ENCODE assay signal across 1 cellular context in genomic region chr2:202883987-202884675, GRCh38.
TF ChIP-seq lines count a peak whose summit lies in the region.

No MANE protein-coding gene starts in this region.

TF ChIP-seq in GM23338, 12 proteins besides CTCF, POLR2A, EP300 and RAD21 (continued from another document):
- TF ChIP-seq, protein P1, sequence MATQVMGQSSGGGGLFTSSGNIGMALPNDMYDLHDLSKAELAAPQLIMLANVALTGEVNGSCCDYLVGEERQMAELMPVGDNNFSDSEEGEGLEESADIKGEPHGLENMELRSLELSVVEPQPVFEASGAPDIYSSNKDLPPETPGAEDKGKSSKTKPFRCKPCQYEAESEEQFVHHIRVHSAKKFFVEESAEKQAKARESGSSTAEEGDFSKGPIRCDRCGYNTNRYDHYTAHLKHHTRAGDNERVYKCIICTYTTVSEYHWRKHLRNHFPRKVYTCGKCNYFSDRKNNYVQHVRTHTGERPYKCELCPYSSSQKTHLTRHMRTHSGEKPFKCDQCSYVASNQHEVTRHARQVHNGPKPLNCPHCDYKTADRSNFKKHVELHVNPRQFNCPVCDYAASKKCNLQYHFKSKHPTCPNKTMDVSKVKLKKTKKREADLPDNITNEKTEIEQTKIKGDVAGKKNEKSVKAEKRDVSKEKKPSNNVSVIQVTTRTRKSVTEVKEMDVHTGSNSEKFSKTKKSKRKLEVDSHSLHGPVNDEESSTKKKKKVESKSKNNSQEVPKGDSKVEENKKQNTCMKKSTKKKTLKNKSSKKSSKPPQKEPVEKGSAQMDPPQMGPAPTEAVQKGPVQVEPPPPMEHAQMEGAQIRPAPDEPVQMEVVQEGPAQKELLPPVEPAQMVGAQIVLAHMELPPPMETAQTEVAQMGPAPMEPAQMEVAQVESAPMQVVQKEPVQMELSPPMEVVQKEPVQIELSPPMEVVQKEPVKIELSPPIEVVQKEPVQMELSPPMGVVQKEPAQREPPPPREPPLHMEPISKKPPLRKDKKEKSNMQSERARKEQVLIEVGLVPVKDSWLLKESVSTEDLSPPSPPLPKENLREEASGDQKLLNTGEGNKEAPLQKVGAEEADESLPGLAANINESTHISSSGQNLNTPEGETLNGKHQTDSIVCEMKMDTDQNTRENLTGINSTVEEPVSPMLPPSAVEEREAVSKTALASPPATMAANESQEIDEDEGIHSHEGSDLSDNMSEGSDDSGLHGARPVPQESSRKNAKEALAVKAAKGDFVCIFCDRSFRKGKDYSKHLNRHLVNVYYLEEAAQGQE (IDR thresholded peaks at IDR 0.05; ENCODE audit: unreplicated experiment), result no peak
- TF ChIP-seq CREB1 (CRISPR knock-in tag; IDR thresholded peaks at IDR 0.05; ENCODE audit: low read depth) (no peak), JUNB (IDR thresholded peaks at IDR 0.05; ENCODE audit: unreplicated experiment) (no peak), NANOG (IDR thresholded peaks at IDR 0.05; ENCODE audit: borderline replicate concordance) (no peak), ZNF331 (CRISPR knock-in tag; IDR thresholded peaks at IDR 0.05; ENCODE audit: low read depth) (no peak), STAT1 (IDR thresholded peaks at IDR 0.05; ENCODE audit: unreplicated experiment) (no peak), EZH2phosphoT487 (IDR thresholded peaks at IDR 0.05; ENCODE audit: unreplicated experiment) (no peak), EZH2 (IDR thresholded peaks at IDR 0.05; ENCODE audit: low read depth, unreplicated experiment) (no peak), ZNF462 (CRISPR knock-in tag; IDR thresholded peaks at IDR 0.05) (no peak)
- TF ChIP-seq, protein P2, sequence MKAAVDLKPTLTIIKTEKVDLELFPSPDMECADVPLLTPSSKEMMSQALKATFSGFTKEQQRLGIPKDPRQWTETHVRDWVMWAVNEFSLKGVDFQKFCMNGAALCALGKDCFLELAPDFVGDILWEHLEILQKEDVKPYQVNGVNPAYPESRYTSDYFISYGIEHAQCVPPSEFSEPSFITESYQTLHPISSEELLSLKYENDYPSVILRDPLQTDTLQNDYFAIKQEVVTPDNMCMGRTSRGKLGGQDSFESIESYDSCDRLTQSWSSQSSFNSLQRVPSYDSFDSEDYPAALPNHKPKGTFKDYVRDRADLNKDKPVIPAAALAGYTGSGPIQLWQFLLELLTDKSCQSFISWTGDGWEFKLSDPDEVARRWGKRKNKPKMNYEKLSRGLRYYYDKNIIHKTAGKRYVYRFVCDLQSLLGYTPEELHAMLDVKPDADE (IDR thresholded peaks at IDR 0.05), result no peak
